8 cellular contexts compared by ENCODE assay signal in the genomic region with DNA sequence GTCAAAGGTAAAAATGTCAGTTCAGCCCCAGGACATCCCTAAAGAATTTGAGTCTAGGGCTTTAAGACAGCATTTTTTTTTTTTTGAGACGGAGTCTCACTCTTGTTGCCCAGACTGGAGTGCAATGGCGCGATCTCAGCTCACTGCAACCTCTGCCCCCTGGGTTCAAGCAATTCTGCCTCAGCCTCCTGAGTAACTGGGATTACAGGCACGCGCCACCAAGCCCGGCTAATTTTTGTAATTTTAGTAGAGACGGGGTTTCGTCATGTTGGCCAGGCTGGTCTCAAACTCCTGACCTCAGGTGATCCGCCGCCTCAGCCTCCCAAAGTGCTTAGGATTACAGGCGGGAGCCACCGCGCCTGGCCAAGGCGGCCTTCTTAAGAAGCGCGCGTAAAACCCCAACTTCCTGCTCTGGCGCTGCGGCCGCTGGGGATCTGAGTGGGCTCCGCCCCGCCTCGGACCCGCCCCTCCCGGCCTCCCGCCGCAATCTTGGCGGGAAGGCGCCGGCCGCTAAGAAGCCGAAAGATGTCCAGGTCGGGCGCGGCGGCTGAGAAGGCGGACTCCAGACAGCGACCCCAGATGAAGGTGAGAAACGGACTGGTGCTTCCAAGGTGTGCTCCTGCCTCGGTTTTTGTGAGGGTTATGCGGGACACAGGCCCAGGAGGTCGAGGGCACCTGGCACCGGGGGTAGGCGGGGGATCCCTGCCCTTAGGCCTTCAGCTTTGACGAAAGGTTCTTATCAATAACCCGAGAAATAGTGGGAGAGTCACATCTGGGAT. TPM values are rescaled to one million over a fixed set of nuclear protein-coding genes. Genes with fewer than 3 reads are reported as not detected.
DNase-seq lines count a peak whose midpoint lies in the region; ATAC-seq, FAIRE-seq and TF ChIP-seq lines count a peak whose summit lies in the region.
"Not testable (repeated sequence)": the region's sequence is repeated elsewhere in the genome, so short reads cannot be mapped to it uniquely, and the experiment has no call there.

Gene WDR76, plus strand, starts transcription at position 495 of the 779 bp plus-strand sequence. Its CDS starts 31 bp downstream, at position 526.

- H3K27me3 Mint-ChIP-seq in dendritic cell treated with granulocyte-macrophage colony-stimulating factor and Interleukin-4, amounts not matched to agents 40 ng/mL and 50 ng/mL, for 4 days: not testable (repeated sequence)

- not testable (repeated sequence) for H3K9me3 Mint-ChIP-seq in dendritic cell treated with granulocyte-macrophage colony-stimulating factor and Interleukin-4, amounts not matched to agents 40 ng/mL and 50 ng/mL, for 4 days

- peak; percentile 80 for FAIRE-seq in GM19239 (lab: Jason Lieb, UNC)

- peak; percentile 84 for ATAC-seq in left colon

- not testable (repeated sequence) for TF ChIP-seq CTCF in HL-60 (IDR thresholded peaks at IDR 0.05; ENCODE audit: insufficient read depth, low read length)

- H3K4me3 Mint-ChIP-seq in dendritic cell treated with granulocyte-macrophage colony-stimulating factor and Interleukin-4, amounts not matched to agents 40 ng/mL and 50 ng/mL, for 4 days: peak within 1 kb of the TSS; percentile 83

- H3K36me3 Mint-ChIP-seq in dendritic cell treated with granulocyte-macrophage colony-stimulating factor and Interleukin-4, amounts not matched to agents 40 ng/mL and 50 ng/mL, for 4 days (ENCODE audit: low read depth): not testable (repeated sequence)

- H3K27me3 ChIP-seq in HL-60 (ENCODE audit: insufficient read depth, poor library complexity, severe bottlenecking): not testable (repeated sequence)

- peak within 1 kb of the TSS; percentile 83 for H3K4me3 ChIP-seq in HL-60 (replicated peaks; ENCODE audit: insufficient read depth, low read length)

- DNase-seq in AML-193 (lab: John Stamatoyannopoulos, UW) (peak; percentile 75 to 76), GM19239 (ENCODE audit: insufficient read length, low spot score) (peak; percentile 56), HL-60 (ENCODE audit: low read depth in 1 of 2, low spot score in 1 of 2) (peak; percentile 76 to 89), NCI-H774 (lab: John Stamatoyannopoulos, UW) (peak; percentile 83), left colon (peak; percentile 83 to 91)
- peak; percentile 50 for DNase-seq in activated CD4-positive, alpha-beta T cell treated with anti-CD3 and anti-CD28 coated beads, Interleukin-2, amount 50 U/mL, for 1 hour
- peak; percentile 76 to 78 for DNase-seq in stimulated activated CD4-positive, alpha-beta T cell treated with anti-CD3 and anti-CD28 coated beads, Interleukin-15, amount 100 ng/mL, for 48 hours (ENCODE audit: low read depth in 2 of 2)

- H3K27ac Mint-ChIP-seq in dendritic cell treated with granulocyte-macrophage colony-stimulating factor and Interleukin-4, amounts not matched to agents 40 ng/mL and 50 ng/mL, for 4 days: peak within 1 kb of the TSS; percentile 81

- H3K4me1 Mint-ChIP-seq in dendritic cell treated with granulocyte-macrophage colony-stimulating factor and Interleukin-4, amounts not matched to agents 40 ng/mL and 50 ng/mL, for 4 days (ENCODE audit: low read depth): peaks cover 45% of the 10 kb centered on the region

- intact Hi-C loops in dendritic cell treated with granulocyte-macrophage colony-stimulating factor and Interleukin-4, amounts not matched to agents 40 ng/mL and 50 ng/mL, for 4 days (cut with micrococcal nuclease): loop anchor here (10.0 kb wide), 1 partner anchor 52 kb away; the partner anchor contains the start of gene ELL3
- intact Hi-C loops in left colon (cut with DNase I, micrococcal nuclease): not testable (repeated sequence)

- H3K27ac ChIP-seq in HL-60 (replicated peaks): peak within 1 kb of the TSS; percentile 85

RNA-seq across cellular contexts. Expression of gene WDR76, which starts in this region (rescaled TPM):
- 1 to 10 TPM; 3.2 to 3.9 TPM for total RNA-seq in left colon

Comparison
In these comparisons a context has a peak if more than half of its experiments do, and no peak if none do; other contexts are left out.
1. Peak in every context shown above with its lines: DNase-seq, ATAC-seq, H3K4me3 ChIP-seq and H3K27ac ChIP-seq.